14 cellular contexts compared by ENCODE assay signal in the genomic region with DNA sequence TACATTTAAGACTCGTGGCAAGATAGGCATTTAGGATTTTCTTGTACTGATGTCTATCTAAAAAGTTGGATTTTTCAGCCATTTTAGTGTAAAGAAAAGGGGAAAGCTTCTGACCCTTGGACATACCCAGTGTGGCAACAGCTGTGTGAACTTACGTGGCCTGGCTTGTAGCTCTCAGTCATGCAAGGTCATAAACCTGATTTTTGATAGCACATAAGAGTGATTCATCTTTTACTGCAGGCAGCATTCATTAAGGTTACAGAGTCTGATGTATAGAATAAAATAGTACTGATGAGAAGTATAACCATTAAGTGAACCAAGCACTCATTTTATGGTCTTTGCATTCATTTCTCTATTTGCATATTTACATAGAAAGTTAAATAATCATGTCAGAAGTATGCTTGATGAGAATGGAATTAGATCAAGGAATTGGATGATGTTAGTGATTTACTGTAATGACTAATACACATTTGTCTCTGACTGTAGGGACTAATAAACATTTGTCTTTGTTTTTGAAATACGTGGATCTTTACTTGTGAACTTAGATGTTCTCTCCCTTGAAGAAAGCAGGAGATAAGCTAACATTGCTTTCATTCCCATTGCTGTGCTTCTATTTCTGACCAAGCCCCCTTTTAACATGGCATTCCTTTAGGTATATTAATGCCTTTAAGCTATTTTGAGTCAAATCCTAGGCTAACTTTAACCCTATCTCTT.
DNase-seq lines count a peak whose midpoint lies in the region; ATAC-seq and TF ChIP-seq lines count a peak whose summit lies in the region.
"Had no signal": no experiment of that assay in that cellular context is flagged by ENCODE, and none has a peak within 500 bp of the region (broad histone marks: within the 10 kb centered on the region; RNA-seq: fewer than 3 reads in every experiment).

No MANE protein-coding gene starts in this region.

- H3K27ac Mint-ChIP-seq in Caco-2 (ENCODE audit: unreplicated experiment), result peak overlapping the region; percentile 25
- no peak overlapping the region for H3K27ac Mint-ChIP-seq in CD4-positive, alpha-beta memory T cell
- no peak overlapping the region for H3K27ac Mint-ChIP-seq in CD4-positive, alpha-beta T cell
- H3K27ac Mint-ChIP-seq: B cell had no signal

- peaks cover 10% of the 10 kb centered on the region for H3K4me1 ChIP-seq in Caco-2
- H3K4me1 ChIP-seq in right lobe of liver, result peaks cover 0 to 16% (median 5%) of the 10 kb centered on the region in 4 donors
- no peaks in the 10 kb centered on the region for H3K4me1 ChIP-seq in CD4-positive, alpha-beta memory T cell (ENCODE audit: insufficient read depth, low read length)

- TF ChIP-seq POLR2A in right lobe of liver (IDR thresholded peaks at IDR 0.05), result no peak

- H3K36me3 ChIP-seq in Caco-2 (ENCODE audit: control insufficient read depth, insufficient read depth, low read length) (no peaks in the 10 kb centered on the region), MG63 (0 out of 2 replicates have a peak, but pooled peaks cover 3% of the 10 kb centered on the region), right lobe of liver (no peaks in the 10 kb centered on the region), H7 (replicated peaks; ENCODE audit: control insufficient read depth, insufficient read depth, low read length) (no peaks in the 10 kb centered on the region; the same call in 1 of the 2 replicates)
- H3K36me3 ChIP-seq in CD4-positive, alpha-beta memory T cell (ENCODE audit: insufficient read depth, low read length), result no peaks in the 10 kb centered on the region
- H3K36me3 ChIP-seq: left ventricle myocardium inferior had no signal

- TF ChIP-seq CTCF in Caco-2 (IDR thresholded peaks at IDR 0.05; ENCODE audit: insufficient read depth in 1 of 2, low read depth in 1 of 2, low read length in 1 of 2, severe bottlenecking in 1 of 2, unreplicated experiment in 1 of 2) (no peak), choroid plexus epithelial cell (conservative IDR thresholded peaks at IDR 0.05; ENCODE audit: low read depth, low read length) (no peak), right lobe of liver (IDR thresholded peaks at IDR 0.05) (no peak), GM13977 (IDR thresholded peaks at IDR 0.05; ENCODE audit: extremely low read depth, insufficient read depth, missing control alignments) (no peak)
- TF ChIP-seq CTCF in CD4-positive, alpha-beta T cell (IDR thresholded peaks at IDR 0.05), result no peak

- no TSS peak for BruUV-seq in Caco-2 (replicated peaks; lab: Mats Ljungman, UMichigan)

- H3K27ac ChIP-seq in right lobe of liver, result peak overlapping the region in 1 of 3 donors; percentile 29
- no peak overlapping the region for H3K27ac ChIP-seq in CD4-positive, alpha-beta memory T cell (ENCODE audit: low read depth, low read length)
- no peak overlapping the region for H3K27ac ChIP-seq in CD4-positive, alpha-beta T cell (ENCODE audit: low read depth, low read length)
- H3K27ac ChIP-seq: left ventricle myocardium inferior had no signal

- no peaks in the 10 kb centered on the region for H3K9me3 Mint-ChIP-seq in Caco-2 (ENCODE audit: unreplicated experiment)
- no peaks in the 10 kb centered on the region for H3K9me3 Mint-ChIP-seq in CD4-positive, alpha-beta memory T cell
- H3K9me3 Mint-ChIP-seq in CD4-positive, alpha-beta T cell, result no peaks in the 10 kb centered on the region
- H3K9me3 Mint-ChIP-seq: central memory CD8-positive, alpha-beta T cell had no signal

- peak; percentile 92 to 97 (median 96) for ATAC-seq in right lobe of liver
- no peak for ATAC-seq in CD4-positive, alpha-beta T cell (ENCODE audit: poor library complexity)

- DNase-seq in Caco-2, result peak in 1 of 2 experiments; percentile 16
- peak; percentile 19 for DNase-seq in MG63
- DNase-seq in choroid plexus epithelial cell (ENCODE audit: low read depth), result peak; percentile 38
- DNase-seq in right lobe of liver, result peak in 2 of 3 donors; percentile 48 to 56
- no peak for DNase-seq in H7
- DNase-seq in CD4-positive, alpha-beta memory T cell, result no peak
- no peak for DNase-seq in CD4-positive, alpha-beta T cell
- no peak for DNase-seq in GM13977 (ENCODE audit: low spot score)
- DNase-seq: activated CD4-positive, alpha-beta T cell treated with anti-CD3 and anti-CD28 coated beads, Interleukin-2, amount 50 U/mL, for 4 hours; activated gamma-delta T cell; left ventricle myocardium inferior; NCI-H82 had no signal

- in situ Hi-C loops in GM13977 (cut with MboI; ENCODE audit: low pct_unique_long_range_greater_than_20kb, low sequenced_read_pairs, unreplicated experiment), result loop anchor here (10.0 kb wide), 2 partner anchors 264 to 374 kb away; no protein-coding TSS in a partner anchor

- no peaks in the 10 kb centered on the region for H3K27me3 Mint-ChIP-seq in Caco-2 (ENCODE audit: insufficient read depth, unreplicated experiment)
- H3K27me3 Mint-ChIP-seq in CD4-positive, alpha-beta memory T cell, result no peaks in the 10 kb centered on the region
- H3K27me3 Mint-ChIP-seq in CD4-positive, alpha-beta T cell, result no peaks in the 10 kb centered on the region
- H3K27me3 Mint-ChIP-seq: B cell; central memory CD8-positive, alpha-beta T cell had no signal

- H3K9me3 ChIP-seq in Caco-2 (no peaks in the 10 kb centered on the region), MG63 (no peaks in the 10 kb centered on the region), right lobe of liver (no peaks in the 10 kb centered on the region)
- H3K9me3 ChIP-seq in CD4-positive, alpha-beta memory T cell (ENCODE audit: control insufficient read depth in 1 of 2, low read length in 2 of 2), result no peaks in the 10 kb centered on the region
- no peaks in the 10 kb centered on the region for H3K9me3 ChIP-seq in CD4-positive, alpha-beta T cell (ENCODE audit: control insufficient read depth, low read length)
- H3K9me3 ChIP-seq: left ventricle myocardium inferior had no signal

- 47% methylated on average over 3 of the region's 3 CpGs for WGBS in right lobe of liver (ENCODE audit: insufficient coverage, low coverage, low lambda C conversion rate, missing lambda C conversion rate)

- H3K36me3 Mint-ChIP-seq in Caco-2 (ENCODE audit: insufficient read depth, unreplicated experiment), result peaks cover 6% of the 10 kb centered on the region
- H3K36me3 Mint-ChIP-seq in CD4-positive, alpha-beta memory T cell, result peaks cover 0 to 3% of the 10 kb centered on the region in 2 donors
- H3K36me3 Mint-ChIP-seq in CD4-positive, alpha-beta T cell (ENCODE audit: low read depth), result peaks cover 59% of the 10 kb centered on the region

- POLR2A ChIA-PET in Caco-2 (lab: Charles Lee), result no interaction called here
- POLR2A ChIA-PET in CD4-positive, alpha-beta memory T cell (lab: Charles Lee; ENCODE audit: partially characterized antibody), result no interaction called here
- POLR2A ChIA-PET in CD4-positive, alpha-beta T cell (lab: Charles Lee), result interaction anchor here (1.0 kb wide), 1 partner anchor 9 kb away, joined by 3 read pairs; no protein-coding TSS in a partner anchor

- H3K4me3 ChIP-seq in Caco-2 (ENCODE audit: low read depth, low read length), result no peak overlapping the region
- no peak overlapping the region for H3K4me3 ChIP-seq in MG63
- H3K4me3 ChIP-seq in choroid plexus epithelial cell (ENCODE audit: low read depth, low read length), result no peak overlapping the region
- H3K4me3 ChIP-seq in right lobe of liver, result no peak overlapping the region
- no peak overlapping the region for H3K4me3 ChIP-seq in H7 (ENCODE audit: insufficient read depth, low read depth, low read length)
- no peak overlapping the region for H3K4me3 ChIP-seq in CD4-positive, alpha-beta memory T cell (ENCODE audit: low read length in 2 of 2)
- H3K4me3 ChIP-seq: left ventricle myocardium inferior had no signal

- H3K4me1 Mint-ChIP-seq in Caco-2 (ENCODE audit: low read depth, unreplicated experiment), result peaks cover 5% of the 10 kb centered on the region
- H3K4me1 Mint-ChIP-seq in CD4-positive, alpha-beta memory T cell, result no peaks in the 10 kb centered on the region
- H3K4me1 Mint-ChIP-seq in CD4-positive, alpha-beta T cell (ENCODE audit: low read depth), result peaks cover 7% of the 10 kb centered on the region
- H3K4me1 Mint-ChIP-seq: B cell had no signal

- no peak overlapping the region for H3K4me3 Mint-ChIP-seq in Caco-2 (ENCODE audit: unreplicated experiment)
- H3K4me3 Mint-ChIP-seq in CD4-positive, alpha-beta memory T cell, result no peak overlapping the region
- no peak overlapping the region for H3K4me3 Mint-ChIP-seq in CD4-positive, alpha-beta T cell
- H3K4me3 Mint-ChIP-seq: B cell; central memory CD8-positive, alpha-beta T cell had no signal

- no peaks in the 10 kb centered on the region for H3K27me3 ChIP-seq in Caco-2 (replicated peaks; ENCODE audit: control insufficient read depth, insufficient read depth, low read length)
- no peaks in the 10 kb centered on the region for H3K27me3 ChIP-seq in MG63
- no peaks in the 10 kb centered on the region for H3K27me3 ChIP-seq in right lobe of liver
- no peaks in the 10 kb centered on the region for H3K27me3 ChIP-seq in H7 (ENCODE audit: control insufficient read depth, insufficient read depth, low read length)
- no peaks in the 10 kb centered on the region for H3K27me3 ChIP-seq in CD4-positive, alpha-beta memory T cell (ENCODE audit: insufficient read depth, low read length)
- H3K27me3 ChIP-seq in CD4-positive, alpha-beta T cell (ENCODE audit: control insufficient read depth, insufficient read depth, low read length), result no peaks in the 10 kb centered on the region

- CTCF ChIA-PET in Caco-2 (lab: Charles Lee), result interaction anchor here (0.5 to 0.8 kb wide), 2 partner anchors 78 to 401 kb away, joined by 3 read pairs; no protein-coding TSS in a partner anchor
- CTCF ChIA-PET in CD4-positive, alpha-beta memory T cell (lab: Charles Lee; ENCODE audit: partially characterized antibody), result interaction anchor here (1.7 to 4.5 kb wide), 2 partner anchors 973 to 1098 kb away, joined by 4 to 22 read pairs; no protein-coding TSS in a partner anchor
- CTCF ChIA-PET in CD4-positive, alpha-beta T cell (lab: Charles Lee), result no interaction called here

- intact Hi-C loops in Caco-2 (cut with micrococcal nuclease; ENCODE audit: unreplicated experiment) (loop anchor here (1.0 to 10.0 kb wide), 4 partner anchors 77 to 807 kb away; no protein-coding TSS in a partner anchor), right lobe of liver (cut with DNase I) (no loop called here)
- intact Hi-C loops in CD4-positive, alpha-beta memory T cell (cut with micrococcal nuclease), result loop anchor here (5.0 kb wide), 1 partner anchor 957 kb away; a partner anchor contains a TSS
- intact Hi-C loops in CD4-positive, alpha-beta T cell (cut with DNase I, micrococcal nuclease), result loop anchor here (5.0 to 10.0 kb wide), 7 partner anchors 92 to 1394 kb away; no protein-coding TSS in a partner anchor

Comparison
In these comparisons a context has a peak if more than half of its experiments do, and no peak if none do; other contexts are left out.
1. DNase-seq: peak in MG63 (single experiment), choroid plexus epithelial cell (single experiment) and right lobe of liver (2 of 3); none in H7 (single experiment), CD4-positive, alpha-beta memory T cell (0 of 5), CD4-positive, alpha-beta T cell (0 of 10) and GM13977 (single experiment).
2. intact Hi-C loops: an anchor here in Caco-2 (1.0 to 10.0 kb wide), CD4-positive, alpha-beta memory T cell (5.0 kb wide) and CD4-positive, alpha-beta T cell (5.0 to 10.0 kb wide); none called in right lobe of liver.